ENCODE assay signal across 21 cellular contexts in genomic region chr10:99443483-99443882, GRCh38.
"Had no signal": no experiment of that assay in that cellular context is flagged by ENCODE, and none has a peak within 500 bp of the region (broad histone marks: within the 10 kb centered on the region; RNA-seq: fewer than 3 reads in every experiment).

No MANE protein-coding gene starts in this region.

- H3K9ac ChIP-seq: parathyroid adenoma had no signal

- H3K27ac ChIP-seq: dorsolateral prefrontal cortex, heart right ventricle, parathyroid adenoma, psoas muscle, testis, tibial nerve had no signal

- H3K4me3 ChIP-seq: dorsolateral prefrontal cortex, heart right ventricle, psoas muscle, spleen, testis, tibial nerve had no signal

- H3K9me3 ChIP-seq: heart right ventricle, psoas muscle, spleen, testis, tibial nerve had no signal

- ATAC-seq: heart right ventricle; naive thymus-derived CD4-positive, alpha-beta T cell; psoas muscle; sciatic nerve; stimulated activated memory B cell treated with anti-CD40 and anti-IgM and Interleukin-4, amounts not matched to agents 10 μg/mL and 1 μg/mL and 100 μg/mL, for 72 hours; stimulated activated naive CD8-positive, alpha-beta T cell treated with anti-CD3 and anti-CD28 coated beads, Interleukin-15, amount 100 ng/mL, for 72 hours had no signal

- H2AFZ ChIP-seq: parathyroid adenoma had no signal

- H3K27ac Mint-ChIP-seq: naive thymus-derived CD4-positive, alpha-beta T cell; nephron progenitor cell; stimulated activated memory B cell treated with anti-CD40 and anti-IgM and Interleukin-4, amounts not matched to agents 10 μg/mL and 1 μg/mL and 100 μg/mL, for 72 hours; stimulated activated naive CD8-positive, alpha-beta T cell treated with anti-CD3 and anti-CD28 coated beads, Interleukin-15, amount 100 ng/mL, for 72 hours had no signal

- H3K4me1 ChIP-seq: heart right ventricle, parathyroid adenoma, spleen, testis, tibial nerve had no signal

- H3K9me3 Mint-ChIP-seq: naive thymus-derived CD4-positive, alpha-beta T cell; nephron progenitor cell; stimulated activated memory B cell treated with anti-CD40 and anti-IgM and Interleukin-4, amounts not matched to agents 10 μg/mL and 1 μg/mL and 100 μg/mL, for 72 hours; stimulated activated naive CD8-positive, alpha-beta T cell treated with anti-CD3 and anti-CD28 coated beads, Interleukin-15, amount 100 ng/mL, for 72 hours had no signal

- DNase-seq: cortex of kidney; dorsolateral prefrontal cortex; effector CD8-positive, alpha-beta T cell; heart right ventricle; hypothalamus; kidney glomerular epithelial cell; mesendoderm; naive thymus-derived CD4-positive, alpha-beta T cell; nephron progenitor cell; psoas muscle; retina; spleen; stimulated activated CD4-positive, alpha-beta T cell treated with anti-CD3 and anti-CD28 coated beads, Interleukin-15, amount 100 ng/mL, for 24 hours; stimulated activated CD4-positive, alpha-beta T cell treated with anti-CD3 and anti-CD28 coated beads, Interleukin-1b, Interleukin-23, amount 100 ng/mL, for 48 hours; stimulated activated CD4-positive, alpha-beta T cell treated with anti-CD3 and anti-CD28 coated beads, Interleukin-4, amount 100 ng/mL, for 24 hours; stimulated activated naive CD8-positive, alpha-beta T cell treated with anti-CD3 and anti-CD28 coated beads, Interleukin-15, amount 100 ng/mL, for 72 hours; testis had no signal

- H3K27me3 Mint-ChIP-seq: stimulated activated memory B cell treated with anti-CD40 and anti-IgM and Interleukin-4, amounts not matched to agents 10 μg/mL and 1 μg/mL and 100 μg/mL, for 72 hours; stimulated activated naive CD8-positive, alpha-beta T cell treated with anti-CD3 and anti-CD28 coated beads, Interleukin-15, amount 100 ng/mL, for 72 hours had no signal

- H3K27me3 ChIP-seq: spleen, testis had no signal

- H3K36me3 ChIP-seq: heart right ventricle, spleen, tibial nerve had no signal

- H3K4me3 Mint-ChIP-seq: naive thymus-derived CD4-positive, alpha-beta T cell; nephron progenitor cell; stimulated activated memory B cell treated with anti-CD40 and anti-IgM and Interleukin-4, amounts not matched to agents 10 μg/mL and 1 μg/mL and 100 μg/mL, for 72 hours; stimulated activated naive CD8-positive, alpha-beta T cell treated with anti-CD3 and anti-CD28 coated beads, Interleukin-15, amount 100 ng/mL, for 72 hours had no signal

- H3K36me3 Mint-ChIP-seq: naive thymus-derived CD4-positive, alpha-beta T cell; stimulated activated memory B cell treated with anti-CD40 and anti-IgM and Interleukin-4, amounts not matched to agents 10 μg/mL and 1 μg/mL and 100 μg/mL, for 72 hours had no signal

- H3K4me1 Mint-ChIP-seq: naive thymus-derived CD4-positive, alpha-beta T cell; stimulated activated memory B cell treated with anti-CD40 and anti-IgM and Interleukin-4, amounts not matched to agents 10 μg/mL and 1 μg/mL and 100 μg/mL, for 72 hours; stimulated activated naive CD8-positive, alpha-beta T cell treated with anti-CD3 and anti-CD28 coated beads, Interleukin-15, amount 100 ng/mL, for 72 hours had no signal
